8 cellular contexts compared by ENCODE assay signal in genomic region chr17:4161179-4161559, GRCh38. TPM values are rescaled to one million over a fixed set of nuclear protein-coding genes. Genes with fewer than 3 reads are reported as not detected.
DNase-seq lines count a peak whose midpoint lies in the region; ATAC-seq, FAIRE-seq and TF ChIP-seq lines count a peak whose summit lies in the region.

No MANE protein-coding gene starts in this region.

- DNase-seq in GF-D8 (lab: John Stamatoyannopoulos, UW) = peak; percentile 35
- peak; percentile 69 for DNase-seq in endothelial cell of umbilical vein (ENCODE audit: low read depth, low spot score)
- DNase-seq in retina = peak; percentile 13
- no peak for DNase-seq in cardiac septum (ENCODE audit: low spot score)
- DNase-seq in left ventricle myocardium superior = no peak
- DNase-seq in C1 segment of cervical spinal cord (lab: John Stamatoyannopoulos, UW) = no peak

- H4K20me1 ChIP-seq in OCI-LY1 (ENCODE audit: insufficient read depth, low read length) (no peaks in the 10 kb centered on the region), endothelial cell of umbilical vein (replicated peaks; ENCODE audit: control insufficient read depth, extremely low read depth, insufficient read depth, low read length) (no peaks in the 10 kb centered on the region)

- H2AFZ ChIP-seq in OCI-LY1 (ENCODE audit: low read length) (no peak overlapping the region), endothelial cell of umbilical vein (ENCODE audit: low read depth, low read length) (no peak overlapping the region)

- H3K27me3 ChIP-seq in OCI-LY1 (ENCODE audit: insufficient read depth, low read length) = no peaks in the 10 kb centered on the region
- no peaks in the 10 kb centered on the region for H3K27me3 ChIP-seq in endothelial cell of umbilical vein (ENCODE audit: control insufficient read depth in 2 of 2, insufficient read depth in 2 of 2, low read length in 2 of 2)

- no peaks in the 10 kb centered on the region for H3K9me2 ChIP-seq in OCI-LY1 (ENCODE audit: low read depth, low read length)

- no peak for TF ChIP-seq CTCF in OCI-LY1 (IDR thresholded peaks at IDR 0.05; ENCODE audit: low read length)
- no peak for TF ChIP-seq CTCF in endothelial cell of umbilical vein (IDR thresholded peaks at IDR 0.05; ENCODE audit: extremely low read depth in 1 of 2, insufficient read depth in 1 of 2, low read depth in 1 of 2, low read length in 2 of 2)

- dilution Hi-C loops in endothelial cell of umbilical vein (cut with MboI; ENCODE audit: extremely low pct_ligation_motif_present, low sequenced_read_pairs) = no loop called here

- H3K9ac ChIP-seq in OCI-LY1 (ENCODE audit: low read length) (no peak overlapping the region), endothelial cell of umbilical vein (replicated peaks; ENCODE audit: extremely low read depth, insufficient read depth, low read length) (no peak overlapping the region)

- H3F3A ChIP-seq in OCI-LY1 (ENCODE audit: insufficient read depth, low read length) = 0 out of 2 replicates have a peak, but pooled peaks cover 2% of the 10 kb centered on the region

- no peak overlapping the region for H3K4me2 ChIP-seq in OCI-LY1 (ENCODE audit: low read length)
- no peak overlapping the region for H3K4me2 ChIP-seq in endothelial cell of umbilical vein (ENCODE audit: insufficient read depth, low read length)

- no peak for TF ChIP-seq POLR2A in endothelial cell of umbilical vein (IDR thresholded peaks at IDR 0.05; ENCODE audit: low read depth, low read length)

- H3K9me3 ChIP-seq in OCI-LY1 (ENCODE audit: low read length) (no peaks in the 10 kb centered on the region), endothelial cell of umbilical vein (replicated peaks; ENCODE audit: control insufficient read depth, insufficient read depth, low read length) (no peaks in the 10 kb centered on the region)

- H3K9me1 ChIP-seq in endothelial cell of umbilical vein (replicated peaks; ENCODE audit: control insufficient read depth, extremely low read depth, insufficient read depth, low read length) = no peaks in the 10 kb centered on the region

- no TSS peak for BruUV-seq in endothelial cell of umbilical vein (replicated peaks; lab: Mats Ljungman, UMichigan)

- FAIRE-seq in endothelial cell of umbilical vein (lab: Jason Lieb, UNC) = peak; percentile 96

- H3K36me3 ChIP-seq in OCI-LY1 (ENCODE audit: insufficient read depth, low read length) (peaks cover 25% of the 10 kb centered on the region; the same call in 1 of the 2 replicates), endothelial cell of umbilical vein (ENCODE audit: control insufficient read depth in 2 of 2, extremely low read depth in 1 of 2, insufficient read depth in 2 of 2, low read length in 2 of 2) (peaks cover 0 to 8% of the 10 kb centered on the region in 2 experiments)

- peaks cover 23% of the 10 kb centered on the region for H3K4me1 ChIP-seq in OCI-LY1 (ENCODE audit: insufficient read depth, low read length, severe bottlenecking)
- H3K4me1 ChIP-seq in endothelial cell of umbilical vein (ENCODE audit: control insufficient read depth, extremely low read depth, insufficient read depth, low read length) = peaks cover 4% of the 10 kb centered on the region

- CTCF ChIA-PET in endothelial cell of umbilical vein (lab: Charles Lee) = interaction anchor here (1.0 to 1.6 kb wide), 3 partner anchors 9 to 248 kb away, joined by 3 to 5 read pairs (median 3); no protein-coding TSS in a partner anchor

- ATAC-seq in HG03432 (IDR thresholded peaks at IDR 0.05; ENCODE audit: unreplicated experiment) (no peak), left ventricle myocardium superior (no peak)

- intact Hi-C loops in endothelial cell of umbilical vein (cut with micrococcal nuclease) (loop anchor here (1.0 kb wide), 1 partner anchor 49 kb away; no protein-coding TSS in a partner anchor), cardiac septum (cut with DNase I) (no loop called here), left ventricle myocardium superior (cut with micrococcal nuclease) (no loop called here)

- H3K4me3 ChIP-seq in OCI-LY1 (ENCODE audit: low read depth, low read length, poor library complexity, severe bottlenecking) (no peak overlapping the region), endothelial cell of umbilical vein (replicated peaks in 1 of 3; ENCODE audit: insufficient read depth in 1 of 3, low read depth in 1 of 3, low read length in 3 of 3) (no peak overlapping the region)

- peak overlapping the region; percentile 65 for H3K27ac ChIP-seq in OCI-LY1 (ENCODE audit: low read depth, low read length, poor library complexity, severe bottlenecking)
- no peak overlapping the region for H3K27ac ChIP-seq in endothelial cell of umbilical vein (ENCODE audit: insufficient read depth, low read depth, low read length)

- POLR2A ChIA-PET in endothelial cell of umbilical vein (lab: Charles Lee) = interaction anchor here (2.2 kb wide), 1 partner anchor 18 kb away, joined by 11 read pairs; the partner anchor contains the start of gene CYB5D2

- no peaks in the 10 kb centered on the region for H3K79me2 ChIP-seq in OCI-LY1 (ENCODE audit: insufficient read depth, low read length)
- H3K79me2 ChIP-seq in endothelial cell of umbilical vein (ENCODE audit: control insufficient read depth, insufficient read depth, low read length) = no peaks in the 10 kb centered on the region

TF ChIP-seq in endothelial cell of umbilical vein, 7 proteins besides CTCF, POLR2A, EP300 and RAD21:
- TF ChIP-seq MAX (IDR thresholded peaks at IDR 0.05; ENCODE audit: insufficient read depth, insufficient read length) (no peak), MYC (IDR thresholded peaks at IDR 0.05; ENCODE audit: low read depth, low read length) (no peak), GATA2 (IDR thresholded peaks at IDR 0.05; ENCODE audit: insufficient read depth, insufficient read length, low read depth, low read length) (no peak), POLR2AphosphoS5 (IDR thresholded peaks at IDR 0.05; ENCODE audit: insufficient read depth, low read depth, low read length) (no peak), EZH2 (IDR thresholded peaks at IDR 0.05; ENCODE audit: borderline replicate concordance, low read depth, low read length, severe bottlenecking) (no peak), JUN (IDR thresholded peaks at IDR 0.05; ENCODE audit: borderline replicate concordance, insufficient read depth, insufficient read length, low read depth) (no peak), FOS (IDR thresholded peaks at IDR 0.05; ENCODE audit: borderline replicate concordance, insufficient read depth, low read length) (no peak)

RNA-seq across cellular contexts. Expression of gene CYB5D2, which starts 18.2 kb away (rescaled TPM):
- 12.6 and 13.3 TPM in 2 replicates for total RNA-seq in endothelial cell of umbilical vein
- polyA plus RNA-seq in endothelial cell of umbilical vein = 28.4 and 30.2 TPM in 2 replicates
- polyA plus RNA-seq in endothelial cell of umbilical vein (2011; cell fraction: cytosol; rRNA removed) = 19.5 and 26.0 TPM in 2 replicates
- 12.9 and 13.6 TPM in 2 replicates for polyA plus RNA-seq in endothelial cell of umbilical vein (2011; cell fraction: nucleus; rRNA removed)
- polyA plus RNA-seq in endothelial cell of umbilical vein (2012) = 15.4 and 21.3 TPM in 2 replicates
- 16.7 and 29.4 TPM in 2 replicates for polyA minus RNA-seq in endothelial cell of umbilical vein
- 15.8 TPM for polyA minus RNA-seq in endothelial cell of umbilical vein (2011; cell fraction: cytosol; rRNA and poly(A)+ RNA removed)
- polyA minus RNA-seq in endothelial cell of umbilical vein (2011; cell fraction: nucleus; rRNA and poly(A)+ RNA removed) = 3.1 and 5.9 TPM in 2 replicates
- 11.1 TPM for total RNA-seq in cardiac septum
- total RNA-seq in left ventricle myocardium superior = 6.8 TPM

RNA-seq across cellular contexts. Expression of gene ZZEF1, which starts 18.3 kb away (rescaled TPM):
- total RNA-seq in endothelial cell of umbilical vein (42.5 and 52.1 TPM in 2 replicates), cardiac septum (36.9 TPM), left ventricle myocardium superior (33.5 TPM)
- 15.7 and 20.7 TPM in 2 replicates for polyA plus RNA-seq in endothelial cell of umbilical vein
- 13.4 and 14.6 TPM in 2 replicates for polyA plus RNA-seq in endothelial cell of umbilical vein (2011; cell fraction: cytosol; rRNA removed)
- polyA plus RNA-seq in endothelial cell of umbilical vein (2011; cell fraction: nucleus; rRNA removed) = 78.3 and 81.2 TPM in 2 replicates
- polyA plus RNA-seq in endothelial cell of umbilical vein (2012) = 28.0 and 29.1 TPM in 2 replicates
- polyA minus RNA-seq in endothelial cell of umbilical vein = 106 and 121 TPM in 2 replicates
- 19.0 TPM for polyA minus RNA-seq in endothelial cell of umbilical vein (2011; cell fraction: cytosol; rRNA and poly(A)+ RNA removed)
- 130 and 169 TPM in 2 replicates for polyA minus RNA-seq in endothelial cell of umbilical vein (2011; cell fraction: nucleus; rRNA and poly(A)+ RNA removed)

Comparison
In these comparisons a context has a peak if more than half of its experiments do, and no peak if none do; other contexts are left out.
1. DNase-seq: peak in GF-D8 (single experiment), endothelial cell of umbilical vein (single experiment) and retina (single experiment); none in cardiac septum (single experiment), left ventricle myocardium superior (single experiment) and C1 segment of cervical spinal cord (0 of 14).